Comparison of ENCODE assay signal across 9 cellular contexts in genomic region chr1:2322065-2322571, GRCh38.
A peak's percentile ranks its signal among the peaks of the same experiment; 100 is the strongest.
DNase-seq lines count a peak whose midpoint lies in the region; ATAC-seq and TF ChIP-seq lines count a peak whose summit lies in the region.
"Had no signal": no experiment of that assay in that cellular context is flagged by ENCODE, and none has a peak within 500 bp of the region (broad histone marks: within the 10 kb centered on the region; RNA-seq: fewer than 3 reads in every experiment).

No MANE protein-coding gene starts in this region.

- no peak for TF ChIP-seq EP300 in ovary (IDR thresholded peaks at IDR 0.05)

- no peak overlapping the region for H3K4me3 Mint-ChIP-seq in stimulated activated naive CD8-positive, alpha-beta T cell treated with anti-CD3 and anti-CD28 coated beads, Interleukin-15, amount 100 ng/mL, for 72 hours
- H3K4me3 Mint-ChIP-seq: activated T-helper 1 cell treated with anti-CD3 and anti-CD28 coated beads, Interleukin-12 subunit alpha, Interleukin-12 subunit beta, Interleukin-2, Interleukin-4 antibody, amounts not matched to agents 30 ng/mL and 10 ng/mL and 1 ng/mL, durations not matched to agents 14 hours and 24 hours and 36 hours had no signal

- no peaks in the 10 kb centered on the region for H3K36me3 ChIP-seq in BLaER1 treated with 17β-estradiol and CSF1 and Interleukin-3, amounts not matched to agents 10 nM and 100 nM
- no peaks in the 10 kb centered on the region for H3K36me3 ChIP-seq in adipocyte (ENCODE audit: control insufficient read depth, insufficient read depth, low read length, severe bottlenecking)
- no peaks in the 10 kb centered on the region for H3K36me3 ChIP-seq in heart right ventricle
- no peaks in the 10 kb centered on the region for H3K36me3 ChIP-seq in ovary

- ATAC-seq in heart right ventricle (peak; percentile 57 to 83 (median 78)), GM21381 (IDR thresholded peaks at IDR 0.05; ENCODE audit: unreplicated experiment) (no peak), HG03196 (IDR thresholded peaks at IDR 0.05; ENCODE audit: unreplicated experiment) (no peak), GM21576 (IDR thresholded peaks at IDR 0.05; ENCODE audit: unreplicated experiment) (no peak)
- ATAC-seq in stimulated activated naive CD8-positive, alpha-beta T cell treated with anti-CD3 and anti-CD28 coated beads, Interleukin-15, amount 100 ng/mL, for 72 hours = no peak

- no peaks in the 10 kb centered on the region for H3K9me3 Mint-ChIP-seq in stimulated activated naive CD8-positive, alpha-beta T cell treated with anti-CD3 and anti-CD28 coated beads, Interleukin-15, amount 100 ng/mL, for 72 hours

- peaks cover 13% of the 10 kb centered on the region for H3K27me3 Mint-ChIP-seq in stimulated activated naive CD8-positive, alpha-beta T cell treated with anti-CD3 and anti-CD28 coated beads, Interleukin-15, amount 100 ng/mL, for 72 hours

- H4K20me1 ChIP-seq in BLaER1 treated with 17β-estradiol and CSF1 and Interleukin-3, amounts not matched to agents 10 nM and 100 nM = peaks cover 0 to 39% (median 12%) of the 10 kb centered on the region in 11 experiments; a peak in 13 of 22 replicates

- 5 to 11% methylated on average over 30 of the region's 30 CpGs for WGBS in heart right ventricle, 2 donors
- WGBS in ovary, 3 donors = 0 to 3% (median 2%) methylated on average over 30 of the region's 30 CpGs

- H3K4me2 ChIP-seq in BLaER1 treated with 17β-estradiol and CSF1 and Interleukin-3, amounts not matched to agents 10 nM and 100 nM = peak overlapping the region; percentile 19 to 84 (median 68); a peak in 19 of 22 replicates

- H3K4me3 ChIP-seq in BLaER1 treated with 17β-estradiol and CSF1 and Interleukin-3, amounts not matched to agents 10 nM and 100 nM = no peak overlapping the region
- no peak overlapping the region for H3K4me3 ChIP-seq in adipocyte (ENCODE audit: low read length)
- peak overlapping the region in 7 of 10 donors; percentile 4 to 42 (median 23) for H3K4me3 ChIP-seq in heart right ventricle
- peak overlapping the region; percentile 7 for H3K4me3 ChIP-seq in ovary

- H3K27ac ChIP-seq in BLaER1 treated with 17β-estradiol and CSF1 and Interleukin-3, amounts not matched to agents 10 nM and 100 nM = peak overlapping the region in 1 of 11 experiments; percentile 3; a peak in 1 of 22 replicates
- H3K27ac ChIP-seq in heart right ventricle (peak overlapping the region; percentile 40 to 82 (median 66)), ovary (peak overlapping the region; percentile 66 to 72)

- peaks cover 41% of the 10 kb centered on the region for H3K4me1 Mint-ChIP-seq in stimulated activated naive CD8-positive, alpha-beta T cell treated with anti-CD3 and anti-CD28 coated beads, Interleukin-15, amount 100 ng/mL, for 72 hours

- peaks cover 20 to 47% (median 37%) of the 10 kb centered on the region in 10 experiments; a peak in 19 of 20 replicates for H3K4me1 ChIP-seq in BLaER1 treated with 17β-estradiol and CSF1 and Interleukin-3, amounts not matched to agents 10 nM and 100 nM
- H3K4me1 ChIP-seq in adipocyte (ENCODE audit: control insufficient read depth, insufficient read depth, low read length) (peaks cover 25% of the 10 kb centered on the region), heart right ventricle (peaks cover 16 to 61% (median 37%) of the 10 kb centered on the region in 9 donors), ovary (ENCODE audit: insufficient read depth) (peaks cover 23% of the 10 kb centered on the region)

- DNase-seq in adipocyte (ENCODE audit: low read depth) (peak; percentile 95), heart right ventricle (peak; percentile 79 to 81), ovary (peak; percentile 81 to 91 (median 85))
- no peak for DNase-seq in stimulated activated naive CD8-positive, alpha-beta T cell treated with anti-CD3 and anti-CD28 coated beads, Interleukin-15, amount 100 ng/mL, for 72 hours

- intact Hi-C loops in heart right ventricle (cut with DNase I) = loop anchor here in 2 of 10 donors (5.0 to 10.0 kb wide), 2 partner anchors 53 to 60 kb away; no protein-coding TSS in a partner anchor
- intact Hi-C loops in ovary (cut with DNase I) = loop anchor here in 1 of 4 donors (5.0 kb wide), 1 partner anchor 60 kb away; no protein-coding TSS in a partner anchor

- TF ChIP-seq CTCF in heart right ventricle (IDR thresholded peaks at IDR 0.05) (peak in 3 of 9 donors; percentile 8 to 29 (median 29)), ovary (IDR thresholded peaks at IDR 0.05) (no peak)

- H3K27me3 ChIP-seq in BLaER1 treated with 17β-estradiol and CSF1 and Interleukin-3, amounts not matched to agents 10 nM and 100 nM = peaks cover 55 to 67% (median 58%) of the 10 kb centered on the region in 11 experiments
- H3K27me3 ChIP-seq in adipocyte (replicated peaks; ENCODE audit: control insufficient read depth, insufficient read depth, low read length) (no peaks in the 10 kb centered on the region), heart right ventricle (peaks cover 0 to 25% (median 0%) of the 10 kb centered on the region in 7 donors), ovary (no peaks in the 10 kb centered on the region)

- no peak overlapping the region for H3K27ac Mint-ChIP-seq in stimulated activated naive CD8-positive, alpha-beta T cell treated with anti-CD3 and anti-CD28 coated beads, Interleukin-15, amount 100 ng/mL, for 72 hours
- H3K27ac Mint-ChIP-seq: activated T-helper 1 cell treated with anti-CD3 and anti-CD28 coated beads, Interleukin-12 subunit alpha, Interleukin-12 subunit beta, Interleukin-2, Interleukin-4 antibody, amounts not matched to agents 30 ng/mL and 10 ng/mL and 1 ng/mL, durations not matched to agents 14 hours and 24 hours and 36 hours had no signal

- H3K9me3 ChIP-seq in BLaER1 treated with 17β-estradiol and CSF1 and Interleukin-3, amounts not matched to agents 10 nM and 100 nM (replicated peaks in 1 of 11) = peaks cover 11 to 27% (median 21%) of the 10 kb centered on the region in 11 experiments
- H3K9me3 ChIP-seq in adipocyte (ENCODE audit: control insufficient read depth, low read length) = no peaks in the 10 kb centered on the region
- peaks cover 0 to 3% (median 0%) of the 10 kb centered on the region in 11 donors for H3K9me3 ChIP-seq in heart right ventricle
- no peaks in the 10 kb centered on the region for H3K9me3 ChIP-seq in ovary

- H3K9ac ChIP-seq in BLaER1 treated with 17β-estradiol and CSF1 and Interleukin-3, amounts not matched to agents 10 nM and 100 nM = peak overlapping the region in 8 of 11 experiments; percentile 5 to 40 (median 16); a peak in 5 of 22 replicates
- peak overlapping the region; percentile 83 for H3K9ac ChIP-seq in adipocyte (ENCODE audit: low read length)

- TF ChIP-seq POLR2A in ovary (IDR thresholded peaks at IDR 0.05) = no peak

Comparison
In these comparisons a context has a peak if more than half of its experiments do, and no peak if none do; other contexts are left out.
1. H3K4me3 ChIP-seq: peak in heart right ventricle (7 of 10) and ovary (single experiment); none in BLaER1 treated with 17β-estradiol and CSF1 and Interleukin-3, amounts not matched to agents 10 nM and 100 nM (0 of 10) and adipocyte (single experiment).
2. DNase-seq: peak in adipocyte (single experiment), heart right ventricle (2 of 2) and ovary (5 of 5); none in stimulated activated naive CD8-positive, alpha-beta T cell treated with anti-CD3 and anti-CD28 coated beads, Interleukin-15, amount 100 ng/mL, for 72 hours (0 of 2).
3. ATAC-seq: peak in heart right ventricle (8 of 8); none in GM21381 (single experiment), stimulated activated naive CD8-positive, alpha-beta T cell treated with anti-CD3 and anti-CD28 coated beads, Interleukin-15, amount 100 ng/mL, for 72 hours (single experiment), HG03196 (single experiment) and GM21576 (single experiment).